ENCODE assay signal across 28 cellular contexts in genomic region chr4:155400893-155401292, GRCh38.
"Had no signal": no experiment of that assay in that cellular context is flagged by ENCODE, and none has a peak within 500 bp of the region (broad histone marks: within the 10 kb centered on the region; RNA-seq: fewer than 3 reads in every experiment).

No MANE protein-coding gene starts in this region.

- H3K36me3 ChIP-seq: brain microvascular endothelial cell, esophagus squamous epithelium, WERI-Rb-1 had no signal

- H3K4me3 ChIP-seq: esophagus squamous epithelium had no signal

- H3K27ac ChIP-seq: brain microvascular endothelial cell, esophagus squamous epithelium, WERI-Rb-1 had no signal

- DNase-seq: activated B cell treated with CpG ODN at 0.5 μM for 24 hours; activated CD4-positive, alpha-beta T cell treated with anti-CD3 and anti-CD28 coated beads for 48 hours; activated CD4-positive, alpha-beta T cell treated with anti-CD3 and anti-CD28 coated beads, Interleukin-2, amount 50 U/mL, for 1 hour; activated CD4-positive, alpha-beta T cell treated with anti-CD3 and anti-CD28 coated beads, Interleukin-2, amount 50 U/mL, for 48 hours; activated CD8-positive, alpha-beta memory T cell treated with anti-CD3 and anti-CD28 coated beads for 24 hours; activated CD8-positive, alpha-beta T cell treated with anti-CD3 and anti-CD28 coated beads for 36 hours; activated effector memory CD4-positive, alpha-beta T cell treated with Interleukin-2 at 50 U/mL for 16 hours; activated gamma-delta T cell treated with Interleukin-2 at 50 U/mL for 16 hours; activated naive CD4-positive, alpha-beta T cell treated with anti-CD3 and anti-CD28 coated beads, Interleukin-2, amount 50 U/mL, for 16 hours; activated naive CD4-positive, alpha-beta T cell treated with Interleukin-2 at 50 U/mL for 16 hours; activated T-cell treated with anti-CD3 and anti-CD28 coated beads, Interleukin-2, amount 50 U/mL, for 4 hours; amniotic stem cell; anterior cingulate cortex; brain microvascular endothelial cell; caudate nucleus; cortex of kidney; dermis blood vessel endothelial cell; effector CD4-positive, alpha-beta T cell; effector memory CD8-positive, alpha-beta T cell; erythroblast; esophagus squamous epithelium; head of caudate nucleus; T-helper 1 cell; T-helper 17 cell; T1000; WERI-Rb-1 had no signal

- ATAC-seq: activated CD4-positive, CD25-positive, alpha-beta regulatory T cell treated with anti-CD3 and anti-CD28 coated beads, Interleukin-2, amount 50 U/mL, for 24 hours; activated CD8-positive, alpha-beta T cell treated with anti-CD3 and anti-CD28 coated beads for 36 hours; activated T-cell treated with anti-CD3 and anti-CD28 coated beads, Interleukin-2, amount 50 U/mL, for 4 hours; activated T-helper 17 cell treated with anti-CD3 and anti-CD28 coated beads, Interleukin-2, amount 50 U/mL, for 72 hours; effector memory CD8-positive, alpha-beta T cell; T-helper 17 cell had no signal

- H3K27me3 ChIP-seq: brain microvascular endothelial cell, esophagus squamous epithelium had no signal

- H3K9me3 ChIP-seq: esophagus squamous epithelium had no signal
